Comparison of ENCODE assay signal across 33 cellular contexts in the genomic region with DNA sequence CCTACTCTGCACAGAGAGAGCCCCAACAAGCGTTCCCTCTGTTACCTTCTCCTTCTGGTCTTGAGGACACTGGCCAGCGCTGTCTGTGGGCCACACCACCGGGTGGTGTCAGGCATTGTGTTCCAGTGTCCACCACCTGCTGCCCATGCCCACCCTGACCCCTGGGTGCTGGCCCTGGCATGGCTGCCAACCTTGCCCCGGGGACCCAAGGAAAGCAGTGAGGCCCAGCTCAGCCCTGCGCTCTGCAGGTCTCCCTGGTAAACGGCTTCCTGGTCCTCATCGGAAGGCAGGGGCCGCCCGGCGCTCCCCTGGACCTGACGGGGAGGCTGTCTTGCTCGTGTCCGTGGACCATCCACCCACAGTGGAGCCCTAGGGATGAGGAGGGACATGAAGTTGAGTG. TPM values are rescaled to one million over a fixed set of nuclear protein-coding genes. Genes with fewer than 3 reads are reported as not detected.
"Had no signal": no experiment of that assay in that cellular context is flagged by ENCODE, and none has a peak within 500 bp of the region (broad histone marks: within the 10 kb centered on the region; RNA-seq: fewer than 3 reads in every experiment).

No MANE protein-coding gene starts in this region.

- DNase-seq: activated CD4-positive, alpha-beta memory T cell treated with anti-CD3 and anti-CD28 coated beads, Interleukin-2, amount 10 ng/mL, durations not matched to agents 7 days and 5 days; activated CD4-positive, alpha-beta T cell treated with anti-CD3 and anti-CD28 coated beads, Interleukin-2, amount 10 ng/mL, durations not matched to agents 7 days and 5 days; activated CD4-positive, CD25-positive, alpha-beta regulatory T cell; activated gamma-delta T cell; activated naive CD4-positive, alpha-beta T cell treated with anti-CD3 and anti-CD28 coated beads for 36 hours; activated T-cell treated with anti-CD3 and anti-CD28 coated beads for 4 hours; activated T-cell treated with anti-CD3 and anti-CD28 coated beads, Interleukin-2, amount 50 U/mL, for 48 hours; amygdala; brain microvascular endothelial cell; NCI-H1092; NCI-H1417; NCI-H1694; NCI-H2029; NCI-H2107; NCI-H345; NCI-H510A; NCI-H526 treated with DMSO at 0.1 percent for 48 hours; NCI-H82; OCI-M1; Peyer's patch; SIG-M5; T-helper 2 cell; T1000 had no signal

- H3K4me3 ChIP-seq: cardiac muscle cell, Peyer's patch, SK-N-MC had no signal

- H3K36me3 ChIP-seq: brain microvascular endothelial cell, cardiac muscle cell, Peyer's patch had no signal

- H3K9me3 ChIP-seq: Peyer's patch had no signal

- H3K27me3 ChIP-seq: brain microvascular endothelial cell, cardiac muscle cell, Peyer's patch had no signal

- H3K4me2 ChIP-seq: KMS-11 had no signal

- H3K4me3 Mint-ChIP-seq: activated CD4-positive, alpha-beta memory T cell treated with anti-CD3 and anti-CD28 coated beads, Interleukin-2, amount 10 ng/mL, durations not matched to agents 7 days and 5 days; activated CD4-positive, alpha-beta T cell treated with anti-CD3 and anti-CD28 coated beads, Interleukin-2, amount 10 ng/mL, durations not matched to agents 7 days and 5 days; activated naive CD4-positive, alpha-beta T cell treated with anti-CD3 and anti-CD28 coated beads for 36 hours; activated naive CD8-positive, alpha-beta T cell; activated T-helper 17 cell treated with anti-CD3 and anti-CD28 coated beads, Interleukin-2, amount 50 U/mL, for 72 hours; T-cell had no signal

- ATAC-seq: activated T-helper 17 cell treated with anti-CD3 and anti-CD28 coated beads, Interleukin-2, amount 50 U/mL, for 72 hours; T-cell had no signal

- H3K4me1 ChIP-seq: Peyer's patch had no signal

- H3K4me1 Mint-ChIP-seq: activated CD4-positive, alpha-beta memory T cell treated with anti-CD3 and anti-CD28 coated beads, Interleukin-2, amount 10 ng/mL, durations not matched to agents 7 days and 5 days; activated CD4-positive, alpha-beta T cell treated with anti-CD3 and anti-CD28 coated beads, Interleukin-2, amount 10 ng/mL, durations not matched to agents 7 days and 5 days; activated T-helper 17 cell treated with anti-CD3 and anti-CD28 coated beads, Interleukin-2, amount 50 U/mL, for 72 hours; T-cell had no signal

- H3K9ac ChIP-seq: KMS-11 had no signal

- FAIRE-seq: TTC549 had no signal

- H3K36me3 Mint-ChIP-seq: activated naive CD8-positive, alpha-beta T cell; T-cell had no signal

- H3K27ac ChIP-seq: brain microvascular endothelial cell, cardiac muscle cell, KMS-11, Peyer's patch, SK-N-MC, VCaP had no signal

- H3K27ac Mint-ChIP-seq: activated CD4-positive, alpha-beta memory T cell treated with anti-CD3 and anti-CD28 coated beads, Interleukin-2, amount 10 ng/mL, durations not matched to agents 7 days and 5 days; activated CD4-positive, alpha-beta T cell treated with anti-CD3 and anti-CD28 coated beads, Interleukin-2, amount 10 ng/mL, durations not matched to agents 7 days and 5 days; activated naive CD4-positive, alpha-beta T cell treated with anti-CD3 and anti-CD28 coated beads for 36 hours; activated naive CD8-positive, alpha-beta T cell; activated T-helper 17 cell treated with anti-CD3 and anti-CD28 coated beads, Interleukin-2, amount 50 U/mL, for 72 hours; T-cell had no signal

RNA-seq across cellular contexts. Expression of gene MEG3, which starts 21.8 kb away (rescaled TPM):
- total RNA-seq: activated CD4-positive, alpha-beta memory T cell treated with anti-CD3 and anti-CD28 coated beads, Interleukin-2, amount 10 ng/mL, durations not matched to agents 7 days and 5 days; activated CD4-positive, alpha-beta T cell treated with anti-CD3 and anti-CD28 coated beads, Interleukin-2, amount 10 ng/mL, durations not matched to agents 7 days and 5 days; activated CD8-positive, alpha-beta memory T cell treated with anti-CD3 and anti-CD28 coated beads for 36 hours; activated naive CD4-positive, alpha-beta T cell treated with anti-CD3 and anti-CD28 coated beads for 36 hours; activated T-helper 17 cell treated with anti-CD3 and anti-CD28 coated beads, Interleukin-2, amount 50 U/mL, for 72 hours; cardiac muscle cell; MCF 10A had no signal
- polyA plus RNA-seq: cardiac muscle cell had no signal
